8 cellular contexts compared by ENCODE assay signal in genomic region chr1:16643476-16644178, GRCh38. TPM values are rescaled to one million over a fixed set of nuclear protein-coding genes. Genes with fewer than 3 reads are reported as not detected.
DNase-seq lines count a peak whose midpoint lies in the region; ATAC-seq and TF ChIP-seq lines count a peak whose summit lies in the region.
"Not testable (repeated sequence)": the region's sequence is repeated elsewhere in the genome, so short reads cannot be mapped to it uniquely, and the experiment has no call there.

No MANE protein-coding gene starts in this region.

- intact Hi-C loops in CD4-positive, alpha-beta memory T cell (cut with micrococcal nuclease) = not testable (repeated sequence)

- H3K27me3 Mint-ChIP-seq in CD4-positive, alpha-beta memory T cell; activated naive CD8-positive, alpha-beta T cell treated with anti-CD3 and anti-CD28 coated beads, Interleukin-2, amount 10 ng/mL, durations not matched to agents 7 days and 5 days; mesothelial cell of epicardium (ENCODE audit: low read depth): not testable (repeated sequence)

- peak overlapping the region; percentile 96 to 99 for H3K4me3 ChIP-seq in CD4-positive, alpha-beta memory T cell (ENCODE audit: low read length in 2 of 2)
- peak overlapping the region; percentile 96 for H3K4me3 ChIP-seq in RWPE2 (ENCODE audit: severe bottlenecking)
- H3K4me3 ChIP-seq in fibroblast of the aortic adventitia (ENCODE audit: low read depth, low read length) = peak overlapping the region; percentile 100

- peak overlapping the region; percentile 76 for H3K27ac ChIP-seq in CD4-positive, alpha-beta memory T cell (ENCODE audit: low read depth, low read length)
- peak overlapping the region; percentile 18 for H3K27ac ChIP-seq in RWPE2 (ENCODE audit: poor library complexity, severe bottlenecking)

- not testable (repeated sequence) for H3K36me3 ChIP-seq in CD4-positive, alpha-beta memory T cell (ENCODE audit: insufficient read depth, low read length); RWPE2 (ENCODE audit: low read depth)

- POLR2A ChIA-PET in CD4-positive, alpha-beta memory T cell (lab: Charles Lee; ENCODE audit: partially characterized antibody) = interaction anchor here (0.6 to 1.9 kb wide), 9 partner anchors 31 to 796 kb away, joined by 3 to 9 read pairs (median 3); partner anchors contain the start of gene SPEN
- POLR2A ChIA-PET in activated naive CD8-positive, alpha-beta T cell treated with anti-CD3 and anti-CD28 coated beads, Interleukin-2, amount 10 ng/mL, durations not matched to agents 7 days and 5 days (lab: Charles Lee) = interaction anchor here (0.8 to 1.4 kb wide), 5 partner anchors 130 to 261 kb away, joined by 3 to 7 read pairs (median 3); no protein-coding TSS in a partner anchor

- not testable (repeated sequence) for H3K4me1 Mint-ChIP-seq in CD4-positive, alpha-beta memory T cell; activated naive CD8-positive, alpha-beta T cell treated with anti-CD3 and anti-CD28 coated beads, Interleukin-2, amount 10 ng/mL, durations not matched to agents 7 days and 5 days; mesothelial cell of epicardium

- not testable (repeated sequence) for H3K9me3 ChIP-seq in CD4-positive, alpha-beta memory T cell (ENCODE audit: control insufficient read depth in 1 of 2, low read length in 2 of 2); RWPE2 (ENCODE audit: severe bottlenecking)

- not testable (repeated sequence) for H3K9me3 Mint-ChIP-seq in CD4-positive, alpha-beta memory T cell; activated naive CD8-positive, alpha-beta T cell treated with anti-CD3 and anti-CD28 coated beads, Interleukin-2, amount 10 ng/mL, durations not matched to agents 7 days and 5 days; mesothelial cell of epicardium

- H3K4me1 ChIP-seq in CD4-positive, alpha-beta memory T cell (ENCODE audit: insufficient read depth, low read length) = peaks cover 48% of the 10 kb centered on the region
- H3K4me1 ChIP-seq in RWPE2 (ENCODE audit: insufficient read depth, poor library complexity, severe bottlenecking) = not testable (repeated sequence)

- H3K27ac Mint-ChIP-seq in CD4-positive, alpha-beta memory T cell; activated naive CD8-positive, alpha-beta T cell treated with anti-CD3 and anti-CD28 coated beads, Interleukin-2, amount 10 ng/mL, durations not matched to agents 7 days and 5 days; mesothelial cell of epicardium: not testable (repeated sequence)

- ATAC-seq in GM21528 (IDR thresholded peaks at IDR 0.05; ENCODE audit: low FRiP score, unreplicated experiment) (peak; percentile 4), HG03565 (IDR thresholded peaks at IDR 0.05; ENCODE audit: unreplicated experiment) (peak; percentile 1), RWPE2 (ENCODE audit: low read depth) (peak; percentile 32)
- peak; percentile 6 for ATAC-seq in activated naive CD8-positive, alpha-beta T cell treated with anti-CD3 and anti-CD28 coated beads, Interleukin-2, amount 10 ng/mL, durations not matched to agents 7 days and 5 days (ENCODE audit: low read depth)

- CTCF ChIA-PET in CD4-positive, alpha-beta memory T cell (lab: Charles Lee; ENCODE audit: partially characterized antibody) = not testable (repeated sequence)

- H3K27me3 ChIP-seq in CD4-positive, alpha-beta memory T cell (ENCODE audit: insufficient read depth, low read length); RWPE2 (ENCODE audit: insufficient read depth, poor library complexity, severe bottlenecking): not testable (repeated sequence)

- not testable (repeated sequence) for H3K4me3 Mint-ChIP-seq in CD4-positive, alpha-beta memory T cell; activated naive CD8-positive, alpha-beta T cell treated with anti-CD3 and anti-CD28 coated beads, Interleukin-2, amount 10 ng/mL, durations not matched to agents 7 days and 5 days; mesothelial cell of epicardium

- H3K36me3 Mint-ChIP-seq in CD4-positive, alpha-beta memory T cell; activated naive CD8-positive, alpha-beta T cell treated with anti-CD3 and anti-CD28 coated beads, Interleukin-2, amount 10 ng/mL, durations not matched to agents 7 days and 5 days; mesothelial cell of epicardium: not testable (repeated sequence)

- not testable (repeated sequence) for TF ChIP-seq CTCF in RWPE2 (IDR thresholded peaks at IDR 0.05; ENCODE audit: poor library complexity, severe bottlenecking); fibroblast of the aortic adventitia (IDR thresholded peaks at IDR 0.05; ENCODE audit: insufficient read depth, low read length); mesothelial cell of epicardium (IDR thresholded peaks at IDR 0.05; ENCODE audit: unreplicated experiment)

- DNase-seq in CD4-positive, alpha-beta memory T cell = peak in 1 of 5 donors; percentile 24
- peak; percentile 63 for DNase-seq in RWPE2 (ENCODE audit: low spot score)
- peak; percentile 54 for DNase-seq in activated naive CD8-positive, alpha-beta T cell treated with anti-CD3 and anti-CD28 coated beads, Interleukin-2, amount 10 ng/mL, durations not matched to agents 7 days and 5 days
- peak; percentile 36 for DNase-seq in fibroblast of the aortic adventitia (ENCODE audit: low read depth)
- peak; percentile 30 to 54 for DNase-seq in mesothelial cell of epicardium (ENCODE audit: low spot score in 2 of 2, unreplicated experiment in 2 of 2)
- peak; percentile 12 for DNase-seq in stimulated activated CD4-positive, alpha-beta T cell treated with anti-CD3 and anti-CD28 coated beads, Interleukin-4, amount 100 ng/mL, for 1 hour

RNA-seq across cellular contexts. Expression of gene RNU1-3, which starts 23.1 kb away (rescaled TPM):
- 1,000 to 10,000 TPM; 3,010 to 3,866 TPM for total RNA-seq in CD4-positive, alpha-beta memory T cell
- not detected for polyA plus RNA-seq in CD4-positive, alpha-beta memory T cell
- 1,000 to 10,000 TPM; 3,257 to 3,430 TPM for total RNA-seq in activated naive CD8-positive, alpha-beta T cell treated with anti-CD3 and anti-CD28 coated beads, Interleukin-2, amount 10 ng/mL, durations not matched to agents 7 days and 5 days
- total RNA-seq in fibroblast of the aortic adventitia (ENCODE audit: low replicate concordance) (under 0.01 and 2,882 TPM in 2 replicates), mesothelial cell of epicardium (3,774 to 3,945 TPM (median 3,937 TPM) in 3 replicates)

RNA-seq across cellular contexts. Expression of gene NBPF1, which starts 30.3 kb away (rescaled TPM):
- 10 to 100 TPM; 16.7 to 17.0 TPM for total RNA-seq in CD4-positive, alpha-beta memory T cell
- polyA plus RNA-seq in CD4-positive, alpha-beta memory T cell = 10 to 100 TPM in 1 of 2 donors, 1 to 10 TPM in 1; 4.1 to 10.4 TPM
- 10 to 100 TPM; 11.3 to 12.6 TPM for total RNA-seq in activated naive CD8-positive, alpha-beta T cell treated with anti-CD3 and anti-CD28 coated beads, Interleukin-2, amount 10 ng/mL, durations not matched to agents 7 days and 5 days
- total RNA-seq in fibroblast of the aortic adventitia (ENCODE audit: low replicate concordance) = 36.7 and 63.1 TPM in 2 replicates
- total RNA-seq in mesothelial cell of epicardium = 74.5 to 86.3 TPM (median 79.1 TPM) in 3 replicates
